In the genomic region with DNA sequence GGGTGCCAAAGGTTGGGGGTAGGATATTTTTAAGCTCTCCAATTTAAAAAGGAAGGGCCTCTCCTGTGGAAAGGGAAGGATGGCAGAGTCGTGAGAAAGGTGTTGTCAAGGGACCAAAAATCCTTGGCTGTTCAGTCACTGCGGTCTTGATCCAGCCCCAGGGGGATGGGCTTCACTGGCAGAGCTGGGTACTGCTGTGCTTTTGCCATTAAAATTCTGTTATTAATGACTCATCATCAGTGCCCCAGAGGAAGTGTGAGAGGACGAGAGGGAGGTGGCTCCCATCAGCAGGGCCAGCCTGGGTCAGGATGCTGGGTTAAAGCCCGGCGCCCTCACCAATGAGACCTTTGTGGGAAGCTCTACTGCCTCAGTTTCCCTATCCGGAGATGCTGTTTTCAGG, we compare ENCODE assay signal across 11 cellular contexts. TPM values are rescaled to one million over a fixed set of nuclear protein-coding genes. Genes with fewer than 3 reads are reported as not detected.
DNase-seq lines count a peak whose midpoint lies in the region.
"Had no signal": no experiment of that assay in that cellular context is flagged by ENCODE, and none has a peak within 500 bp of the region (broad histone marks: within the 10 kb centered on the region; RNA-seq: fewer than 3 reads in every experiment).

No MANE protein-coding gene starts in this region.

- no peak overlapping the region for H3K4ac ChIP-seq in mesenchymal stem cell (ENCODE audit: low read depth in 1 of 2, low read length in 2 of 2)

- no peak overlapping the region for H2BK15ac ChIP-seq in mesenchymal stem cell (ENCODE audit: low read depth, poor library complexity, severe bottlenecking)

- H3K27me3 ChIP-seq in mesenchymal stem cell (ENCODE audit: control insufficient read depth in 1 of 2, insufficient read depth in 1 of 2, low read length in 2 of 2) = peaks cover 8 to 14% of the 10 kb centered on the region in 2 experiments

- H2BK5ac ChIP-seq in mesenchymal stem cell (ENCODE audit: low read depth, low read length, poor library complexity, severe bottlenecking) = no peak overlapping the region

- H4K91ac ChIP-seq in mesenchymal stem cell (ENCODE audit: low read length) = no peak overlapping the region

- H3K9me3 ChIP-seq in mesenchymal stem cell (ENCODE audit: control insufficient read depth, low read length) = no peaks in the 10 kb centered on the region

- H3K4me3 ChIP-seq in mesenchymal stem cell (ENCODE audit: insufficient read depth in 1 of 2, low read depth in 1 of 2, low read length in 2 of 2) = peak overlapping the region in 1 of 2 experiments; percentile 15

- no peak overlapping the region for H3K23ac ChIP-seq in mesenchymal stem cell (ENCODE audit: low read length in 2 of 2)

- H3K14ac ChIP-seq in mesenchymal stem cell (ENCODE audit: low read length in 2 of 2) = no peak overlapping the region

- H3K4me2 ChIP-seq in mesenchymal stem cell (ENCODE audit: low read length, poor library complexity, severe bottlenecking) = no peak overlapping the region

- H3K4me1 ChIP-seq in mesenchymal stem cell (ENCODE audit: control insufficient read depth, insufficient read depth, low read depth, low read length) = peaks cover 9% of the 10 kb centered on the region

- H3K36me3 ChIP-seq in mesenchymal stem cell (ENCODE audit: control insufficient read depth in 1 of 2, insufficient read depth in 2 of 2, low read depth in 1 of 2, low read length in 2 of 2) = peaks cover 29 to 31% of the 10 kb centered on the region in 2 experiments

- H4K8ac ChIP-seq in mesenchymal stem cell (ENCODE audit: low read length) = no peak overlapping the region

- H2AFZ ChIP-seq in mesenchymal stem cell (ENCODE audit: low read depth, low read length) = no peak overlapping the region

- peak; percentile 64 for DNase-seq in A172 (ENCODE audit: low spot score)
- DNase-seq in H4 (ENCODE audit: low spot score) = peak; percentile 25
- no peak for DNase-seq in caudate nucleus (lab: John Stamatoyannopoulos, UW)
- DNase-seq in mesenchymal stem cell = peak; percentile 9
- DNase-seq in NCI-H748 (lab: John Stamatoyannopoulos, UW; ENCODE audit: unreplicated experiment) = no peak
- DNase-seq in putamen (ENCODE audit: low spot score) = no peak
- DNase-seq in kidney glomerular epithelial cell (lab: John Stamatoyannopoulos, UW) = no peak
- DNase-seq in NCI-H774 (lab: John Stamatoyannopoulos, UW) = no peak
- DNase-seq: activated CD4-positive, alpha-beta T cell treated with anti-CD3 and anti-CD28 coated beads for 36 hours; DMS79 treated with DMSO at 0.1 percent for 48 hours had no signal

- H3K27ac ChIP-seq in caudate nucleus (ENCODE audit: low read depth, low read length) (peak overlapping the region; percentile 91), mesenchymal stem cell (ENCODE audit: low read length, poor library complexity, severe bottlenecking) (no peak overlapping the region)

- H3K79me1 ChIP-seq in mesenchymal stem cell (replicated peaks; ENCODE audit: low read length, poor library complexity, severe bottlenecking) = peaks cover 2% of the 10 kb centered on the region

- peak overlapping the region; percentile 17 for H3K9ac ChIP-seq in mesenchymal stem cell (ENCODE audit: low read length)

- no peak overlapping the region for H2AK5ac ChIP-seq in mesenchymal stem cell (ENCODE audit: low read length, severe bottlenecking)

- 77% methylated on average over 5 of the region's 6 CpGs for WGBS in mesenchymal stem cell

- H2BK120ac ChIP-seq in mesenchymal stem cell (ENCODE audit: low read depth, low read length) = no peak overlapping the region

- no peak overlapping the region for H3K18ac ChIP-seq in mesenchymal stem cell (ENCODE audit: low read depth in 1 of 2, low read length in 2 of 2)

- H2BK12ac ChIP-seq in mesenchymal stem cell (ENCODE audit: low read length in 2 of 2) = no peak overlapping the region

RNA-seq across cellular contexts. Expression of gene PCDH12, which starts 16.7 kb away (rescaled TPM):
- 0.07 TPM in 1 of 2 replicates, not detected in the other for total RNA-seq in A172 (2014; rRNA removed; shearing (Covaris generic))
- total RNA-seq in H4 (2014; rRNA removed; shearing (Covaris generic)) = not detected in 2 replicates
- 0.10 TPM for polyA plus RNA-seq in mesenchymal stem cell (2013, experiment 1 of 2)
- 0.11 TPM for polyA plus RNA-seq in mesenchymal stem cell (2013, experiment 2 of 2)
- total RNA-seq: progenitor cell of endocrine pancreas had no signal

RNA-seq across cellular contexts. Expression of gene DELE1, which starts 17.6 kb away (rescaled TPM):
- 18.2 and 37.0 TPM in 2 replicates for total RNA-seq in A172 (2014; rRNA removed; shearing (Covaris generic))
- 37.3 and 57.4 TPM in 2 replicates for total RNA-seq in H4 (2014; rRNA removed; shearing (Covaris generic))
- 36.7 TPM for polyA plus RNA-seq in mesenchymal stem cell (2013, experiment 1 of 2)
- 36.2 TPM for polyA plus RNA-seq in mesenchymal stem cell (2013, experiment 2 of 2)

RNA-seq across cellular contexts. Expression of gene RNF14, which starts 27.6 kb away (rescaled TPM):
- total RNA-seq in A172 (2014; rRNA removed; shearing (Covaris generic)) = 123 and 139 TPM in 2 replicates
- 60.5 and 75.9 TPM in 2 replicates for total RNA-seq in H4 (2014; rRNA removed; shearing (Covaris generic))
- polyA plus RNA-seq in mesenchymal stem cell (2013, experiment 1 of 2) = 48.6 TPM
- polyA plus RNA-seq in mesenchymal stem cell (2013, experiment 2 of 2) = 52.3 TPM

Comparison
In these comparisons a context has a peak if more than half of its experiments do, and no peak if none do; other contexts are left out.
1. DNase-seq: peak in A172 (single experiment), H4 (single experiment) and mesenchymal stem cell (single experiment); none in caudate nucleus (0 of 61), NCI-H748 (single experiment), putamen (single experiment), kidney glomerular epithelial cell (single experiment) and NCI-H774 (single experiment).